Comparison of ENCODE assay signal across 1 cellular context in the genomic region with DNA sequence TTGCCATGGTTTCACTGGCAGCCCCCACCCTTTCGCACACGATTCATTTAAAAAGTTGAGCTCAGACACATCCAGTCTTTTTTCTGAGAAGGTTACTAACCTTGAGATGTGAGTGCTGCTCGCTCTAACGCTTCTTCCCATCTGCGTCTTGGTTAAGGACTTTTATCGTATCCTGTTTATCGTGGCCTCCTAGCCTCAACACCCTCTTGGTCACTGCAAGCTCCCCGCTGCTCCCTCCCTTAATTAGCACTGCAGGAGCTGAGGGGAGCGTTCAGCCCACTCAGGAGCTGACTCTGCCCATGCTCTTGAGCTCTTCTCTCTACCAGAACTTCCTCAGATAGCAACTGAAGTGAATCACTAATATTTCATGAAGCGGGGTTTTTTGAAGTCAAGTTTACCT.
TF ChIP-seq lines count a peak whose summit lies in the region.

No MANE protein-coding gene starts in this region.

TF ChIP-seq in GM23338, 12 proteins besides CTCF, POLR2A, EP300 and RAD21 (continued from another document):
- TF ChIP-seq, protein P1, sequence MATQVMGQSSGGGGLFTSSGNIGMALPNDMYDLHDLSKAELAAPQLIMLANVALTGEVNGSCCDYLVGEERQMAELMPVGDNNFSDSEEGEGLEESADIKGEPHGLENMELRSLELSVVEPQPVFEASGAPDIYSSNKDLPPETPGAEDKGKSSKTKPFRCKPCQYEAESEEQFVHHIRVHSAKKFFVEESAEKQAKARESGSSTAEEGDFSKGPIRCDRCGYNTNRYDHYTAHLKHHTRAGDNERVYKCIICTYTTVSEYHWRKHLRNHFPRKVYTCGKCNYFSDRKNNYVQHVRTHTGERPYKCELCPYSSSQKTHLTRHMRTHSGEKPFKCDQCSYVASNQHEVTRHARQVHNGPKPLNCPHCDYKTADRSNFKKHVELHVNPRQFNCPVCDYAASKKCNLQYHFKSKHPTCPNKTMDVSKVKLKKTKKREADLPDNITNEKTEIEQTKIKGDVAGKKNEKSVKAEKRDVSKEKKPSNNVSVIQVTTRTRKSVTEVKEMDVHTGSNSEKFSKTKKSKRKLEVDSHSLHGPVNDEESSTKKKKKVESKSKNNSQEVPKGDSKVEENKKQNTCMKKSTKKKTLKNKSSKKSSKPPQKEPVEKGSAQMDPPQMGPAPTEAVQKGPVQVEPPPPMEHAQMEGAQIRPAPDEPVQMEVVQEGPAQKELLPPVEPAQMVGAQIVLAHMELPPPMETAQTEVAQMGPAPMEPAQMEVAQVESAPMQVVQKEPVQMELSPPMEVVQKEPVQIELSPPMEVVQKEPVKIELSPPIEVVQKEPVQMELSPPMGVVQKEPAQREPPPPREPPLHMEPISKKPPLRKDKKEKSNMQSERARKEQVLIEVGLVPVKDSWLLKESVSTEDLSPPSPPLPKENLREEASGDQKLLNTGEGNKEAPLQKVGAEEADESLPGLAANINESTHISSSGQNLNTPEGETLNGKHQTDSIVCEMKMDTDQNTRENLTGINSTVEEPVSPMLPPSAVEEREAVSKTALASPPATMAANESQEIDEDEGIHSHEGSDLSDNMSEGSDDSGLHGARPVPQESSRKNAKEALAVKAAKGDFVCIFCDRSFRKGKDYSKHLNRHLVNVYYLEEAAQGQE (IDR thresholded peaks at IDR 0.05; ENCODE audit: unreplicated experiment) = no peak
- TF ChIP-seq, protein P2, sequence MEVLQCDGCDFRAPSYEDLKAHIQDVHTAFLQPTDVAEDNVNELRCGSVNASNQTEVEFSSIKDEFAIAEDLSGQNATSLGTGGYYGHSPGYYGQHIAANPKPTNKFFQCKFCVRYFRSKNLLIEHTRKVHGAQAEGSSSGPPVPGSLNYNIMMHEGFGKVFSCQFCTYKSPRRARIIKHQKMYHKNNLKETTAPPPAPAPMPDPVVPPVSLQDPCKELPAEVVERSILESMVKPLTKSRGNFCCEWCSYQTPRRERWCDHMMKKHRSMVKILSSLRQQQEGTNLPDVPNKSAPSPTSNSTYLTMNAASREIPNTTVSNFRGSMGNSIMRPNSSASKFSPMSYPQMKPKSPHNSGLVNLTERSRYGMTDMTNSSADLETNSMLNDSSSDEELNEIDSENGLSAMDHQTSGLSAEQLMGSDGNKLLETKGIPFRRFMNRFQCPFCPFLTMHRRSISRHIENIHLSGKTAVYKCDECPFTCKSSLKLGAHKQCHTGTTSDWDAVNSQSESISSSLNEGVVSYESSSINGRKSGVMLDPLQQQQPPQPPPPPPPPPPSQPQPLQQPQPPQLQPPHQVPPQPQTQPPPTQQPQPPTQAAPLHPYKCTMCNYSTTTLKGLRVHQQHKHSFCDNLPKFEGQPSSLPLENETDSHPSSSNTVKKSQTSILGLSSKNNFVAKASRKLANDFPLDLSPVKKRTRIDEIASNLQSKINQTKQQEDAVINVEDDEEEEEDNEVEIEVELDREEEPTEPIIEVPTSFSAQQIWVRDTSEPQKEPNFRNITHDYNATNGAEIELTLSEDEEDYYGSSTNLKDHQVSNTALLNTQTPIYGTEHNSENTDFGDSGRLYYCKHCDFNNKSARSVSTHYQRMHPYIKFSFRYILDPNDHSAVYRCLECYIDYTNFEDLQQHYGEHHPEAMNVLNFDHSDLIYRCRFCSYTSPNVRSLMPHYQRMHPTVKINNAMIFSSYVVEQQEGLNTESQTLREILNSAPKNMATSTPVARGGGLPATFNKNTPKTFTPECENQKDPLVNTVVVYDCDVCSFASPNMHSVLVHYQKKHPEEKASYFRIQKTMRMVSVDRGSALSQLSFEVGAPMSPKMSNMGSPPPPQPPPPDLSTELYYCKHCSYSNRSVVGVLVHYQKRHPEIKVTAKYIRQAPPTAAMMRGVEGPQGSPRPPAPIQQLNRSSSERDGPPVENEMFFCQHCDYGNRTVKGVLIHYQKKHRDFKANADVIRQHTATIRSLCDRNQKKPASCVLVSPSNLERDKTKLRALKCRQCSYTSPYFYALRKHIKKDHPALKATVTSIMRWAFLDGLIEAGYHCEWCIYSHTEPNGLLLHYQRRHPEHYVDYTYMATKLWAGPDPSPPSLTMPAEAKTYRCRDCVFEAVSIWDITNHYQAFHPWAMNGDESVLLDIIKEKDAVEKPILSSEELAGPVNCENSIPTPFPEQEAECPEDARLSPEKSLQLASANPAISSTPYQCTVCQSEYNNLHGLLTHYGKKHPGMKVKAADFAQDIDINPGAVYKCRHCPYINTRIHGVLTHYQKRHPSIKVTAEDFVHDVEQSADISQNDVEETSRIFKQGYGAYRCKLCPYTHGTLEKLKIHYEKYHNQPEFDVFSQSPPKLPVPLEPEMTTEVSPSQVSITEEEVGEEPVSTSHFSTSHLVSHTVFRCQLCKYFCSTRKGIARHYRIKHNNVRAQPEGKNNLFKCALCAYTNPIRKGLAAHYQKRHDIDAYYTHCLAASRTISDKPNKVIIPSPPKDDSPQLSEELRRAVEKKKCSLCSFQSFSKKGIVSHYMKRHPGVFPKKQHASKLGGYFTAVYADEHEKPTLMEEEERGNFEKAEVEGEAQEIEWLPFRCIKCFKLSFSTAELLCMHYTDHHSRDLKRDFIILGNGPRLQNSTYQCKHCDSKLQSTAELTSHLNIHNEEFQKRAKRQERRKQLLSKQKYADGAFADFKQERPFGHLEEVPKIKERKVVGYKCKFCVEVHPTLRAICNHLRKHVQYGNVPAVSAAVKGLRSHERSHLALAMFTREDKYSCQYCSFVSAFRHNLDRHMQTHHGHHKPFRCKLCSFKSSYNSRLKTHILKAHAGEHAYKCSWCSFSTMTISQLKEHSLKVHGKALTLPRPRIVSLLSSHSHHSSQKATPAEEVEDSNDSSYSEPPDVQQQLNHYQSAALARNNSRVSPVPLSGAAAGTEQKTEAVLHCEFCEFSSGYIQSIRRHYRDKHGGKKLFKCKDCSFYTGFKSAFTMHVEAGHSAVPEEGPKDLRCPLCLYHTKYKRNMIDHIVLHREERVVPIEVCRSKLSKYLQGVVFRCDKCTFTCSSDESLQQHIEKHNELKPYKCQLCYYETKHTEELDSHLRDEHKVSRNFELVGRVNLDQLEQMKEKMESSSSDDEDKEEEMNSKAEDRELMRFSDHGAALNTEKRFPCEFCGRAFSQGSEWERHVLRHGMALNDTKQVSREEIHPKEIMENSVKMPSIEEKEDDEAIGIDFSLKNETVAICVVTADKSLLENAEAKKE (CRISPR knock-in tag; IDR thresholded peaks at IDR 0.05) = no peak
- TF ChIP-seq NANOG (IDR thresholded peaks at IDR 0.05; ENCODE audit: borderline replicate concordance) (no peak), ZNF331 (CRISPR knock-in tag; IDR thresholded peaks at IDR 0.05; ENCODE audit: low read depth) (no peak)
